ENCODE assay signal across 13 cellular contexts in genomic region chr15:40951764-40952163, GRCh38. TPM values are rescaled to one million over a fixed set of nuclear protein-coding genes. Genes with fewer than 3 reads are reported as not detected.
A peak's percentile ranks its signal among the peaks of the same experiment; 100 is the strongest.
DNase-seq lines count a peak whose midpoint lies in the region; ATAC-seq and TF ChIP-seq lines count a peak whose summit lies in the region.
"Had no signal": no experiment of that assay in that cellular context is flagged by ENCODE, and none has a peak within 500 bp of the region (broad histone marks: within the 10 kb centered on the region; RNA-seq: fewer than 3 reads in every experiment).

No MANE protein-coding gene starts in this region.

- TF ChIP-seq CTCF in 22Rv1 (IDR thresholded peaks at IDR 0.05) = no peak
- no peak for TF ChIP-seq CTCF in CD8-positive, alpha-beta T cell (IDR thresholded peaks at IDR 0.05)
- TF ChIP-seq CTCF in glutamatergic neuron (IDR thresholded peaks at IDR 0.05; ENCODE audit: partially characterized antibody, unreplicated experiment) = no peak

- intact Hi-C loops in CD8-positive, alpha-beta T cell (cut with DNase I, micrococcal nuclease) = loop anchor here (5.0 kb wide), 2 partner anchors 281 to 794 kb away; partner anchors contain the start of genes CHP1 (in 1 of the 2) and EXD1 (in 1 of the 2)

- DNase-seq in CD8-positive, alpha-beta T cell = no peak
- DNase-seq in T-cell = no peak
- no peak for DNase-seq in glutamatergic neuron
- DNase-seq in NOMO-1 (lab: John Stamatoyannopoulos, UW; ENCODE audit: unreplicated experiment in 2 of 2) = no peak
- no peak for DNase-seq in stimulated activated naive CD4-positive, alpha-beta T cell (lab: John Stamatoyannopoulos, UW)
- DNase-seq in hippocampal formation (lab: John Stamatoyannopoulos, UW) = no peak
- DNase-seq: effector CD8-positive, alpha-beta T cell; GOT3; NCI-H226; T1000 had no signal

- POLR2A ChIA-PET in CD8-positive, alpha-beta T cell (lab: Charles Lee) = interaction anchor here (0.6 to 3.5 kb wide), 2 partner anchors 10 to 27 kb away, joined by 4 to 28 read pairs; no protein-coding TSS in a partner anchor
- POLR2A ChIA-PET in T-cell (lab: Charles Lee) = interaction anchor here in 1 of 2 donors (1.1 kb wide), 1 partner anchor 11 kb away, joined by 12 read pairs; no protein-coding TSS in a partner anchor

- H3K4me1 ChIP-seq in CD8-positive, alpha-beta T cell (ENCODE audit: insufficient read depth, low read length) = peaks cover 12% of the 10 kb centered on the region

- H3K4me1 Mint-ChIP-seq in CD8-positive, alpha-beta T cell (ENCODE audit: low read depth) = peaks cover 16% of the 10 kb centered on the region
- H3K4me1 Mint-ChIP-seq in T-cell (peaks cover 11 to 21% (median 17%) of the 10 kb centered on the region in 3 donors), glutamatergic neuron (ENCODE audit: low read depth, unreplicated experiment) (peaks cover 4% of the 10 kb centered on the region)

- H3K9me3 ChIP-seq in CD8-positive, alpha-beta T cell (ENCODE audit: low read length) = no peaks in the 10 kb centered on the region
- H3K9me3 ChIP-seq: Peyer's patch had no signal

- no peaks in the 10 kb centered on the region for H3K27me3 ChIP-seq in CD8-positive, alpha-beta T cell (ENCODE audit: insufficient read depth, low read length)
- H3K27me3 ChIP-seq: Peyer's patch had no signal

- CTCF ChIA-PET in CD8-positive, alpha-beta T cell (lab: Charles Lee) = interaction anchor here (1.5 to 2.5 kb wide), 2 partner anchors 10 to 45 kb away, joined by 3 to 24 read pairs; no protein-coding TSS in a partner anchor
- CTCF ChIA-PET in T-cell (lab: Charles Lee) = interaction anchor here (0.7 to 1.5 kb wide), 4 partner anchors 10 to 148 kb away, joined by 3 read pairs; no protein-coding TSS in a partner anchor

- ATAC-seq in CD8-positive, alpha-beta T cell = no peak
- ATAC-seq in T-cell (replicated peaks in 1 of 4) (no peak), GM21360 (IDR thresholded peaks at IDR 0.05; ENCODE audit: unreplicated experiment) (no peak)

- no peaks in the 10 kb centered on the region for H3K36me3 Mint-ChIP-seq in CD8-positive, alpha-beta T cell
- H3K36me3 Mint-ChIP-seq in T-cell = no peaks in the 10 kb centered on the region
- no peaks in the 10 kb centered on the region for H3K36me3 Mint-ChIP-seq in glutamatergic neuron (ENCODE audit: unreplicated experiment)

- H3K27me3 Mint-ChIP-seq in CD8-positive, alpha-beta T cell (ENCODE audit: low read depth) = no peaks in the 10 kb centered on the region
- H3K27me3 Mint-ChIP-seq in T-cell (peaks cover 0 to 3% of the 10 kb centered on the region in 2 donors), glutamatergic neuron (ENCODE audit: unreplicated experiment) (peaks cover 14% of the 10 kb centered on the region)

- peak overlapping the region; percentile 49 for H3K4me3 Mint-ChIP-seq in CD8-positive, alpha-beta T cell
- peak overlapping the region; percentile 89 to 92 (median 89) for H3K4me3 Mint-ChIP-seq in T-cell
- H3K4me3 Mint-ChIP-seq in glutamatergic neuron (ENCODE audit: unreplicated experiment) = peak overlapping the region; percentile 69

- H3K27ac Mint-ChIP-seq in CD8-positive, alpha-beta T cell = no peak overlapping the region
- H3K27ac Mint-ChIP-seq in T-cell (no peak overlapping the region), glutamatergic neuron (ENCODE audit: unreplicated experiment) (peak overlapping the region; percentile 52)

- peak overlapping the region; percentile 78 for H3K27ac ChIP-seq in 22Rv1
- H3K27ac ChIP-seq in CD8-positive, alpha-beta T cell (ENCODE audit: low read depth, low read length) = no peak overlapping the region

- H3K4me3 ChIP-seq in CD8-positive, alpha-beta T cell (ENCODE audit: low read depth, low read length) = no peak overlapping the region

- H3K36me3 ChIP-seq in CD8-positive, alpha-beta T cell (ENCODE audit: insufficient read depth, low read length) = no peaks in the 10 kb centered on the region
- H3K36me3 ChIP-seq: Peyer's patch had no signal

- H3K9me3 Mint-ChIP-seq in CD8-positive, alpha-beta T cell = no peaks in the 10 kb centered on the region
- H3K9me3 Mint-ChIP-seq in T-cell (no peaks in the 10 kb centered on the region), glutamatergic neuron (ENCODE audit: unreplicated experiment) (peaks cover 17% of the 10 kb centered on the region)

RNA-seq across cellular contexts. Expression of gene CHAC1, which starts 1.5 kb away (rescaled TPM):
- under 1 TPM; 0.22 to 0.69 TPM for total RNA-seq in CD8-positive, alpha-beta T cell
- 1 to 10 TPM in 4 of 5 donors, under 1 TPM in 1; 0.44 to 7.5 (median 7.2) TPM for total RNA-seq in T-cell
- 45.6 TPM for total RNA-seq in glutamatergic neuron (ENCODE audit: unreplicated experiment)

RNA-seq across cellular contexts. Expression of gene DLL4, which starts 22.6 kb away (rescaled TPM):
- under 1 TPM; 0.08 TPM for total RNA-seq in CD8-positive, alpha-beta T cell
- total RNA-seq in T-cell (under 1 TPM in 3 of 5 donors, not detected in 2; 0.12 to 0.25 (median 0.13) TPM), glutamatergic neuron (ENCODE audit: unreplicated experiment) (12.5 TPM)

RNA-seq across cellular contexts. Expression of gene VPS18, which starts 57.5 kb away (rescaled TPM):
- 10 to 100 TPM; 21.7 to 23.6 TPM for total RNA-seq in CD8-positive, alpha-beta T cell
- total RNA-seq in T-cell = 10 to 100 TPM; 16.2 to 23.4 (median 21.3) TPM
- 33.5 TPM for total RNA-seq in glutamatergic neuron (ENCODE audit: unreplicated experiment)

Comparison
In these comparisons a context has a peak if more than half of its experiments do, and no peak if none do; other contexts are left out.
1. RNA of gene DLL4, which starts 22.6 kb away (total RNA-seq): 12.5 TPM in glutamatergic neuron (single experiment); 0.12 to 0.25 TPM in T-cell and 0.08 TPM in CD8-positive, alpha-beta T cell; every median in the first group is over 10 times any median in the second.
2. Peak in every context shown above with its lines, with median percentiles within 50 percentile points of each other: H3K4me3 Mint-ChIP-seq.